1 cellular context compared by ENCODE assay signal in the genomic region with DNA sequence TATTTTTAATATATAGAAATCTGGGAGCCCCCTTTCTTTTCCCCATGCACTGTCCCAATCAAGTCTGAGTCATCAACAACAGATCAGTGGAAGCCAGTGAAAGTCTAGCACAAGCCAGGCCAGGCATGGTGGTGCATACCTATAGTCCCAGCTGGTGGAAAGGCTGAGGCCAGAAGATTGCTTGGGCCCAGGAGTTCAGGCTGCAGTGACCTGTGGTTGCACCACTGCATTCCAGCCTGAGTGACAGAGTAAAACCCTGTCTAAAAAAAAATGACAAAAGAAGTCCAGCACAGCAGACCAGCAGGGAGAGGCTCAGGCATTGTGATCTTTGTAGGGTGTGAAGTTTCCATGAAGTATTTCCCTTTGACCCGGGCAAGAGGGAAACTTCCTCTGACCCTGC.
TF ChIP-seq lines count a peak whose summit lies in the region.

No MANE protein-coding gene starts in this region.

TF ChIP-seq in HepG2, 621 proteins besides CTCF, POLR2A, EP300 and RAD21 (continued from another document):
- no peak for TF ChIP-seq ZMAT5 (CRISPR knock-in tag; IDR thresholded peaks at IDR 0.05; ENCODE audit: borderline replicate concordance, low read depth)
- no peak for TF ChIP-seq ZNF772 (CRISPR knock-in tag; IDR thresholded peaks at IDR 0.05)
- no peak for TF ChIP-seq RFX3 (CRISPR knock-in tag; IDR thresholded peaks at IDR 0.05)
- TF ChIP-seq E2F5 (CRISPR knock-in tag; conservative IDR thresholded peaks at IDR 0.05) = no peak
- TF ChIP-seq SIN3A (IDR thresholded peaks at IDR 0.05; ENCODE audit: borderline replicate concordance, low read depth, low read length) = no peak
- TF ChIP-seq, protein P1, sequence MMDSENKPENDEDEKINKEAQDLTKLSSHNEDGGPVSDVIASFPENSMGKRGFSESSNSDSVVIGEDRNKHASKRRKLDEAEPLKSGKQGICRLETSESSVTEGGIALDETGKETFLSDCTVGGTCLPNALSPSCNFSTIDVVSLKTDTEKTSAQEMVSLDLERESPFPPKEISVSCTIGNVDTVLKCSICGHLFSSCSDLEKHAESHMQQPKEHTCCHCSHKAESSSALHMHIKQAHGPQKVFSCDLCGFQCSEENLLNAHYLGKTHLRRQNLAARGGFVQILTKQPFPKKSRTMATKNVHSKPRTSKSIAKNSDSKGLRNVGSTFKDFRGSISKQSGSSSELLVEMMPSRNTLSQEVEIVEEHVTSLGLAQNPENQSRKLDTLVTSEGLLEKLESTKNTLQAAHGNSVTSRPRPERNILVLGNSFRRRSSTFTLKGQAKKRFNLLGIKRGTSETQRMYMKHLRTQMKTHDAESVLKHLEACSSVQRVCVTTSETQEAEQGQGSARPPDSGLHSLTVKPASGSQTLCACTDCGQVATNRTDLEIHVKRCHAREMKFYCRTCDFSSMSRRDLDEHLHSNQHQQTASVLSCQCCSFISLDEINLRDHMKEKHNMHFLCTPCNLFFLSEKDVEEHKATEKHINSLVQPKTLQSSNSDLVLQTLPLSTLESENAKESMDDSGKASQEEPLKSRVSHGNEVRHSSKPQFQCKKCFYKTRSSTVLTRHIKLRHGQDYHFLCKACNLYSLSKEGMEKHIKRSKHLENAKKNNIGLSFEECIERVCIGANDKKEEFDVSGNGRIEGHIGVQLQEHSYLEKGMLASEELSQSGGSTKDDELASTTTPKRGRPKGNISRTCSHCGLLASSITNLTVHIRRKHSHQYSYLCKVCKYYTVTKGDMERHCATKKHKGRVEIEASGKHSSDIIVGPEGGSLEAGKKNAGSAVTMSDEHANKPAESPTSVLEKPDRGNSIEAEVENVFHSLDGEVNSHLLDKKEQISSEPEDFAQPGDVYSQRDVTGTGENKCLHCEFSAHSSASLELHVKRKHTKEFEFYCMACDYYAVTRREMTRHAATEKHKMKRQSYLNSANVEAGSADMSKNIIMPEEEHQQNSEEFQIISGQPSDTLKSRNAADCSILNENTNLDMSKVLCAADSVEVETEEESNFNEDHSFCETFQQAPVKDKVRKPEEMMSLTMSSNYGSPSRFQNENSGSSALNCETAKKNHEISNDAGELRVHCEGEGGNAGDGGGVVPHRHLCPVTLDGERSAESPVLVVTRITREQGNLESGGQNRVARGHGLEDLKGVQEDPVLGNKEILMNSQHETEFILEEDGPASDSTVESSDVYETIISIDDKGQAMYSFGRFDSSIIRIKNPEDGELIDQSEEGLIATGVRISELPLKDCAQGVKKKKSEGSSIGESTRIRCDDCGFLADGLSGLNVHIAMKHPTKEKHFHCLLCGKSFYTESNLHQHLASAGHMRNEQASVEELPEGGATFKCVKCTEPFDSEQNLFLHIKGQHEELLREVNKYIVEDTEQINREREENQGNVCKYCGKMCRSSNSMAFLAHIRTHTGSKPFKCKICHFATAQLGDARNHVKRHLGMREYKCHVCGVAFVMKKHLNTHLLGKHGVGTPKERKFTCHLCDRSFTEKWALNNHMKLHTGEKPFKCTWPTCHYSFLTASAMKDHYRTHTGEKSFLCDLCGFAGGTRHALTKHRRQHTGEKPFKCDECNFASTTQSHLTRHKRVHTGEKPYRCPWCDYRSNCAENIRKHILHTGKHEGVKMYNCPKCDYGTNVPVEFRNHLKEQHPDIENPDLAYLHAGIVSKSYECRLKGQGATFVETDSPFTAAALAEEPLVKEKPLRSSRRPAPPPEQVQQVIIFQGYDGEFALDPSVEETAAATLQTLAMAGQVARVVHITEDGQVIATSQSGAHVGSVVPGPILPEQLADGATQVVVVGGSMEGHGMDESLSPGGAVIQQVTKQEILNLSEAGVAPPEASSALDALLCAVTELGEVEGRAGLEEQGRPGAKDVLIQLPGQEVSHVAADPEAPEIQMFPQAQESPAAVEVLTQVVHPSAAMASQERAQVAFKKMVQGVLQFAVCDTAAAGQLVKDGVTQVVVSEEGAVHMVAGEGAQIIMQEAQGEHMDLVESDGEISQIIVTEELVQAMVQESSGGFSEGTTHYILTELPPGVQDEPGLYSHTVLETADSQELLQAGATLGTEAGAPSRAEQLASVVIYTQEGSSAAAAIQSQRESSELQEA (CRISPR knock-in tag; IDR thresholded peaks at IDR 0.05; ENCODE audit: not compliant biosample characterization) = no peak
- peak; percentile 59; the same call in 1 of the 2 replicates for TF ChIP-seq ZGPAT (CRISPR knock-in tag; IDR thresholded peaks at IDR 0.05)
- TF ChIP-seq ZBTB43 (CRISPR knock-in tag; conservative IDR thresholded peaks at IDR 0.05) = 0 out of 2 replicates have a peak, but pooled peaks have one; percentile 33
- peak; percentile 40; the same call in 1 of the 2 replicates for TF ChIP-seq ZMYM3 (CRISPR knock-in tag; IDR thresholded peaks at IDR 0.05)
- no peak for TF ChIP-seq ZNF337 (CRISPR knock-in tag; IDR thresholded peaks at IDR 0.05; ENCODE audit: borderline replicate concordance, low read depth)
- peak; percentile 40 for TF ChIP-seq SKI (IDR thresholded peaks at IDR 0.05; ENCODE audit: partially characterized antibody)
- TF ChIP-seq HOXD1 (CRISPR knock-in tag; IDR thresholded peaks at IDR 0.05) = no peak
